18 cellular contexts compared by ENCODE assay signal in genomic region chr1:94612081-94612480, GRCh38.
DNase-seq lines count a peak whose midpoint lies in the region; ATAC-seq and TF ChIP-seq lines count a peak whose summit lies in the region.
"Had no signal": no experiment of that assay in that cellular context is flagged by ENCODE, and none has a peak within 500 bp of the region (broad histone marks: within the 10 kb centered on the region; RNA-seq: fewer than 3 reads in every experiment).

No MANE protein-coding gene starts in this region.

- no peaks in the 10 kb centered on the region for H3K36me3 ChIP-seq in mucosa of rectum (ENCODE audit: control insufficient read depth in 2 of 2, insufficient read depth in 2 of 2, low read length in 2 of 2)
- H3K36me3 ChIP-seq in transverse colon, result no peaks in the 10 kb centered on the region
- H3K36me3 ChIP-seq: BE2C, HAP-1 had no signal

- H3K9ac ChIP-seq in mucosa of rectum (ENCODE audit: low read depth in 1 of 2, low read length in 2 of 2), result peak overlapping the region in 1 of 2 donors; percentile 17
- H3K9ac ChIP-seq: KMS-11 had no signal

- in situ Hi-C loops in transverse colon (cut with MboI; ENCODE audit: low pct_ligation_motif_present in 1 of 4, low pct_unique_long_range_greater_than_20kb in 1 of 4, low sequenced_read_pairs in 3 of 4), result no loop called here

- H3K27ac ChIP-seq in mucosa of rectum (ENCODE audit: low read depth in 2 of 2, low read length in 2 of 2) (peak overlapping the region; percentile 59 to 70), transverse colon (peak overlapping the region; percentile 58 to 76 (median 64))
- H3K27ac ChIP-seq: KMS-11 had no signal

- H3K27me3 ChIP-seq in mucosa of rectum (ENCODE audit: control insufficient read depth in 2 of 2, insufficient read depth in 2 of 2, low read length in 2 of 2) (no peaks in the 10 kb centered on the region), transverse colon (no peaks in the 10 kb centered on the region)
- H3K27me3 ChIP-seq: BE2C had no signal

- no peak for TF ChIP-seq CTCF in epithelial cell of esophagus (IDR thresholded peaks at IDR 0.05; ENCODE audit: insufficient read depth, low read depth, low read length, missing control alignments)
- TF ChIP-seq CTCF in transverse colon (IDR thresholded peaks at IDR 0.05), result no peak

- TF ChIP-seq EP300 in transverse colon (IDR thresholded peaks at IDR 0.05; ENCODE audit: low read depth), result no peak

- intact Hi-C loops in transverse colon (cut with DNase I; ENCODE audit: low total_unique reads), result no loop called here

- H3K4me3 ChIP-seq in epithelial cell of esophagus (ENCODE audit: low read length) (no peak overlapping the region), mucosa of rectum (ENCODE audit: low read length in 2 of 2) (peak overlapping the region in 1 of 2 donors; percentile 37), transverse colon (no peak overlapping the region)
- H3K4me3 ChIP-seq: HAP-1 had no signal

- peak; percentile 68 for DNase-seq in M059J (ENCODE audit: low read depth)
- DNase-seq in epithelial cell of esophagus (ENCODE audit: low read depth), result peak; percentile 26
- DNase-seq in transverse colon, result no peak
- DNase-seq in cerebellum (ENCODE audit: low spot score), result no peak
- DNase-seq: BE2C; CD4-positive, alpha-beta T cell; DMS79; NCI-H1048; NCI-H146; NCI-H2081; NCI-H510A; NCI-H774 had no signal

- ATAC-seq in HG03159 (IDR thresholded peaks at IDR 0.05; ENCODE audit: unreplicated experiment) (no peak), GM21723 (IDR thresholded peaks at IDR 0.05; ENCODE audit: unreplicated experiment) (no peak)
- ATAC-seq: Right ventricle myocardium inferior had no signal

- H3K9me3 ChIP-seq in mucosa of rectum (ENCODE audit: control insufficient read depth in 2 of 2, low read length in 2 of 2), result no peaks in the 10 kb centered on the region
- H3K9me3 ChIP-seq in transverse colon, result no peaks in the 10 kb centered on the region
- H3K9me3 ChIP-seq: BE2C, HAP-1 had no signal

- H3K4me1 ChIP-seq in mucosa of rectum (ENCODE audit: control insufficient read depth in 2 of 2, insufficient read depth in 2 of 2, low read length in 2 of 2) (peaks cover 57 to 69% of the 10 kb centered on the region in 2 donors), transverse colon (peaks cover 14 to 87% (median 59%) of the 10 kb centered on the region in 4 donors)
- H3K4me1 ChIP-seq: BE2C had no signal

- no peak for TF ChIP-seq POLR2A in transverse colon (IDR thresholded peaks at IDR 0.05)

- 0 to 47% methylated on average over 1 to 2 of the region's 2 CpGs for WGBS in transverse colon (ENCODE audit: low coverage in 1 of 2), 2 donors

Comparison
In these comparisons a context has a peak if more than half of its experiments do, and no peak if none do; other contexts are left out.
1. DNase-seq: peak in M059J (single experiment) and epithelial cell of esophagus (single experiment); none in transverse colon (single experiment) and cerebellum (single experiment).